ENCODE assay signal across 25 cellular contexts in genomic region chr1:38539931-38540330, GRCh38.
"Had no signal": no experiment of that assay in that cellular context is flagged by ENCODE, and none has a peak within 500 bp of the region (broad histone marks: within the 10 kb centered on the region; RNA-seq: fewer than 3 reads in every experiment).

No MANE protein-coding gene starts in this region.

- H3K4me3 Mint-ChIP-seq: activated naive CD8-positive, alpha-beta T cell treated with anti-CD3 and anti-CD28 coated beads, Interleukin-2, amount 10 ng/mL, durations not matched to agents 7 days and 5 days; activated T-cell treated with anti-CD3 and anti-CD28 coated beads, Interleukin-2, amount 50 U/mL, for 4 hours; endodermal cell; nephron; stimulated activated effector memory CD8-positive, alpha-beta T cell treated with anti-CD3 and anti-CD28 coated beads, Interleukin-12 subunit alpha, Interleukin-12 subunit beta, amount 100 ng/mL, for 72 hours; stimulated activated naive CD8-positive, alpha-beta T cell treated with anti-CD3 and anti-CD28 coated beads, Interleukin-15, amount 100 ng/mL, for 72 hours had no signal

- H3K4me3 ChIP-seq: heart right ventricle, suprapubic skin, tibial nerve, uterus had no signal

- H3K36me3 Mint-ChIP-seq: activated naive CD8-positive, alpha-beta T cell treated with anti-CD3 and anti-CD28 coated beads, Interleukin-2, amount 10 ng/mL, durations not matched to agents 7 days and 5 days; stimulated activated effector memory CD8-positive, alpha-beta T cell treated with anti-CD3 and anti-CD28 coated beads, Interleukin-12 subunit alpha, Interleukin-12 subunit beta, amount 100 ng/mL, for 72 hours had no signal

- DNase-seq: activated CD4-positive, alpha-beta T cell treated with anti-CD3 and anti-CD28 coated beads, Interleukin-2, amount 50 U/mL, for 1 hour; activated CD4-positive, CD25-positive, alpha-beta regulatory T cell treated with anti-CD3 and anti-CD28 coated beads, Interleukin-2, amount 50 U/mL, for 72 hours; activated CD8-positive, alpha-beta memory T cell treated with anti-CD3 and anti-CD28 coated beads, Interleukin-2, amount 50 U/mL, for 48 hours; activated naive CD4-positive, alpha-beta T cell treated with Interleukin-2 at 50 U/mL for 16 hours; activated naive CD8-positive, alpha-beta T cell treated with anti-CD3 and anti-CD28 coated beads, Interleukin-2, amount 10 ng/mL, durations not matched to agents 7 days and 5 days; activated T-cell treated with anti-CD3 and anti-CD28 coated beads, Interleukin-2, amount 50 U/mL, for 4 hours; amniotic stem cell; cerebellar nuclear complex; cortex of kidney; endodermal cell; heart right ventricle; left colon; mesenchymal stem cell; occipital lobe; small intestine; stimulated activated CD4-positive, alpha-beta T cell treated with anti-CD3 and anti-CD28 coated beads, Interleukin-2, amount 100 ng/mL, for 24 hours; stimulated activated naive CD8-positive, alpha-beta T cell treated with anti-CD3 and anti-CD28 coated beads, Interleukin-15, amount 100 ng/mL, for 72 hours; uterus had no signal

- H3K27ac ChIP-seq: heart right ventricle, suprapubic skin, tibial nerve, uterus, VCaP had no signal

- H3K36me3 ChIP-seq: heart right ventricle, suprapubic skin, tibial nerve, uterus had no signal

- H3K9me3 Mint-ChIP-seq: activated naive CD8-positive, alpha-beta T cell treated with anti-CD3 and anti-CD28 coated beads, Interleukin-2, amount 10 ng/mL, durations not matched to agents 7 days and 5 days; activated T-cell treated with anti-CD3 and anti-CD28 coated beads, Interleukin-2, amount 50 U/mL, for 4 hours; activated T-helper 2 cell treated with anti-CD3 and anti-CD28 coated beads, Interferon-gamma antibody, Interleukin-2, Interleukin-4, amounts not matched to agents 10 μg/mL and 5 μg/mL and 100 μg/mL, durations not matched to agents 14 hours and 24 hours and 36 hours; endodermal cell; nephron; stimulated activated effector memory CD8-positive, alpha-beta T cell treated with anti-CD3 and anti-CD28 coated beads, Interleukin-12 subunit alpha, Interleukin-12 subunit beta, amount 100 ng/mL, for 72 hours; stimulated activated naive CD8-positive, alpha-beta T cell treated with anti-CD3 and anti-CD28 coated beads, Interleukin-15, amount 100 ng/mL, for 72 hours had no signal

- H3K9me3 ChIP-seq: heart right ventricle, suprapubic skin, tibial nerve, uterus had no signal

- H3K27ac Mint-ChIP-seq: activated naive CD8-positive, alpha-beta T cell treated with anti-CD3 and anti-CD28 coated beads, Interleukin-2, amount 10 ng/mL, durations not matched to agents 7 days and 5 days; activated T-helper 2 cell treated with anti-CD3 and anti-CD28 coated beads, Interferon-gamma antibody, Interleukin-2, Interleukin-4, amounts not matched to agents 10 μg/mL and 5 μg/mL and 100 μg/mL, durations not matched to agents 14 hours and 24 hours and 36 hours; endodermal cell; stimulated activated effector memory CD8-positive, alpha-beta T cell treated with anti-CD3 and anti-CD28 coated beads, Interleukin-12 subunit alpha, Interleukin-12 subunit beta, amount 100 ng/mL, for 72 hours; stimulated activated naive CD8-positive, alpha-beta T cell treated with anti-CD3 and anti-CD28 coated beads, Interleukin-15, amount 100 ng/mL, for 72 hours had no signal

- H3K4me1 Mint-ChIP-seq: activated naive CD8-positive, alpha-beta T cell treated with anti-CD3 and anti-CD28 coated beads, Interleukin-2, amount 10 ng/mL, durations not matched to agents 7 days and 5 days; nephron; stimulated activated effector memory CD8-positive, alpha-beta T cell treated with anti-CD3 and anti-CD28 coated beads, Interleukin-12 subunit alpha, Interleukin-12 subunit beta, amount 100 ng/mL, for 72 hours; stimulated activated naive CD8-positive, alpha-beta T cell treated with anti-CD3 and anti-CD28 coated beads, Interleukin-15, amount 100 ng/mL, for 72 hours had no signal

- H3K27me3 ChIP-seq: suprapubic skin had no signal

- ATAC-seq: activated T-cell treated with anti-CD3 and anti-CD28 coated beads, Interleukin-2, amount 50 U/mL, for 4 hours; heart right ventricle; left colon; sciatic nerve; stimulated activated effector memory CD8-positive, alpha-beta T cell treated with anti-CD3 and anti-CD28 coated beads, Interleukin-12 subunit alpha, Interleukin-12 subunit beta, amount 100 ng/mL, for 72 hours; stimulated activated naive CD8-positive, alpha-beta T cell treated with anti-CD3 and anti-CD28 coated beads, Interleukin-15, amount 100 ng/mL, for 72 hours had no signal

- H3K4me1 ChIP-seq: heart right ventricle, suprapubic skin, tibial nerve, uterus had no signal
